In genomic region chr3:12756185-12756584, GRCh38 we compare ENCODE assay signal across 34 cellular contexts. TPM values are rescaled to one million over a fixed set of nuclear protein-coding genes. Genes with fewer than 3 reads are reported as not detected.
"Had no signal": no experiment of that assay in that cellular context is flagged by ENCODE, and none has a peak within 500 bp of the region (broad histone marks: within the 10 kb centered on the region; RNA-seq: fewer than 3 reads in every experiment).

No MANE protein-coding gene starts in this region.

- H3K27ac Mint-ChIP-seq: activated B cell treated with CpG ODN at 0.5 μM for 24 hours; activated CD4-positive, alpha-beta memory T cell treated with anti-CD3 and anti-CD28 coated beads for 36 hours; activated naive CD4-positive, alpha-beta T cell treated with anti-CD3 and anti-CD28 coated beads for 36 hours; activated naive CD4-positive, alpha-beta T cell treated with anti-CD3 and anti-CD28 coated beads, Interleukin-2, amount 50 U/mL, for 72 hours; IgD-negative memory B cell had no signal

- H3K9me3 ChIP-seq: adrenal gland, body of pancreas, breast epithelium, SJCRH30 had no signal

- H3K4me3 ChIP-seq: adrenal gland, body of pancreas, breast epithelium, SJCRH30, SK-N-MC had no signal

- ATAC-seq: activated naive CD4-positive, alpha-beta T cell treated with anti-CD3 and anti-CD28 coated beads, Interleukin-2, amount 50 U/mL, for 72 hours; activated T-cell treated with anti-CD3 and anti-CD28 coated beads, Interleukin-2, amount 50 U/mL, for 4 hours; body of pancreas had no signal

- FAIRE-seq: astrocyte had no signal

- H3K9me3 Mint-ChIP-seq: activated B cell treated with CpG ODN at 0.5 μM for 24 hours; activated CD4-positive, alpha-beta memory T cell treated with anti-CD3 and anti-CD28 coated beads for 36 hours; activated naive CD4-positive, alpha-beta T cell treated with anti-CD3 and anti-CD28 coated beads for 36 hours; activated naive CD4-positive, alpha-beta T cell treated with anti-CD3 and anti-CD28 coated beads, Interleukin-2, amount 50 U/mL, for 72 hours; activated T-cell treated with anti-CD3 and anti-CD28 coated beads, Interleukin-2, amount 50 U/mL, for 4 hours; activated T-helper 1 cell treated with anti-CD3 and anti-CD28 coated beads, Interleukin-12 subunit alpha, Interleukin-12 subunit beta, Interleukin-2, Interleukin-4 antibody, amounts not matched to agents 30 ng/mL and 10 ng/mL and 1 ng/mL, durations not matched to agents 14 hours and 24 hours and 36 hours; IgD-negative memory B cell had no signal

- H3K4me2 ChIP-seq: KMS-11 had no signal

- H3K27me3 ChIP-seq: adrenal gland, body of pancreas, breast epithelium, SJCRH30 had no signal

- DNase-seq: activated B cell treated with CpG ODN at 0.5 μM for 24 hours; activated CD4-positive, alpha-beta memory T cell treated with anti-CD3 and anti-CD28 coated beads for 36 hours; activated CD4-positive, alpha-beta T cell treated with anti-CD3 and anti-CD28 coated beads for 4 hours; activated CD4-positive, alpha-beta T cell treated with anti-CD3 and anti-CD28 coated beads, Interleukin-2, amount 50 U/mL, for 1 hour; activated CD4-positive, CD25-positive, alpha-beta regulatory T cell treated with anti-CD3 and anti-CD28 coated beads, Interleukin-2, amount 50 U/mL, for 72 hours; activated CD8-positive, alpha-beta memory T cell treated with anti-CD3 and anti-CD28 coated beads, Interleukin-2, amount 50 U/mL, for 4 hours; activated gamma-delta T cell treated with Interleukin-2 at 50 U/mL for 16 hours; activated naive CD4-positive, alpha-beta T cell treated with anti-CD3 and anti-CD28 coated beads for 36 hours; activated T-cell treated with anti-CD3 and anti-CD28 coated beads for 4 hours; activated T-cell treated with anti-CD3 and anti-CD28 coated beads, Interleukin-2, amount 50 U/mL, for 4 hours; adrenal gland; body of pancreas; NCI-H1092 treated with DMSO at 0.1 percent for 48 hours; NCI-H1417; NCI-H146; NCI-H187; NCI-H2081 treated with DMSO at 0.1 percent for 48 hours; NCI-H345; NCI-H526; NCI-H748 treated with DMSO at 0.1 percent for 48 hours; SHP77; SJCRH30 had no signal

- H3K36me3 Mint-ChIP-seq: activated CD4-positive, alpha-beta memory T cell treated with anti-CD3 and anti-CD28 coated beads for 36 hours; activated naive CD4-positive, alpha-beta T cell treated with anti-CD3 and anti-CD28 coated beads, Interleukin-2, amount 50 U/mL, for 72 hours; IgD-negative memory B cell had no signal

- H3K4me1 ChIP-seq: adrenal gland, body of pancreas, breast epithelium had no signal

- H3K36me3 ChIP-seq: adrenal gland, breast epithelium, SJCRH30 had no signal

- H3K27ac ChIP-seq: adrenal gland, body of pancreas, breast epithelium, KMS-11, SJCRH30, SK-N-MC, VCaP had no signal

- H3K4me3 Mint-ChIP-seq: activated B cell treated with CpG ODN at 0.5 μM for 24 hours; activated CD4-positive, alpha-beta memory T cell treated with anti-CD3 and anti-CD28 coated beads for 36 hours; activated naive CD4-positive, alpha-beta T cell treated with anti-CD3 and anti-CD28 coated beads for 36 hours; activated T-cell treated with anti-CD3 and anti-CD28 coated beads, Interleukin-2, amount 50 U/mL, for 4 hours; activated T-helper 1 cell treated with anti-CD3 and anti-CD28 coated beads, Interleukin-12 subunit alpha, Interleukin-12 subunit beta, Interleukin-2, Interleukin-4 antibody, amounts not matched to agents 30 ng/mL and 10 ng/mL and 1 ng/mL, durations not matched to agents 14 hours and 24 hours and 36 hours; IgD-negative memory B cell had no signal

- H3K9ac ChIP-seq: KMS-11 had no signal

RNA-seq across cellular contexts. Expression of gene TMEM40, which starts 2.9 kb away (rescaled TPM):
- total RNA-seq: activated B cell treated with CpG ODN at 0.5 μM for 24 hours; activated CD4-positive, alpha-beta memory T cell treated with anti-CD3 and anti-CD28 coated beads for 36 hours; activated naive CD4-positive, alpha-beta T cell treated with anti-CD3 and anti-CD28 coated beads for 36 hours; activated naive CD4-positive, alpha-beta T cell treated with anti-CD3 and anti-CD28 coated beads, Interleukin-2, amount 50 U/mL, for 72 hours; activated T-cell treated with anti-CD3 and anti-CD28 coated beads, Interleukin-2, amount 50 U/mL, for 4 hours; activated T-helper 1 cell treated with anti-CD3 and anti-CD28 coated beads, Interleukin-12 subunit alpha, Interleukin-12 subunit beta, Interleukin-2, Interleukin-4 antibody, amounts not matched to agents 30 ng/mL and 10 ng/mL and 1 ng/mL, durations not matched to agents 14 hours and 24 hours and 36 hours; body of pancreas; LHCN-M2; OCI-LY7; T-helper 1 cell treated with Interleukin-12 subunit alpha and Interleukin-12 subunit beta and Interleukin-4 antibody, amounts not matched to agents 30 ng/mL and 1 ng/mL, for 36 hours; T-helper 2 cell treated with Interferon-gamma antibody and Interleukin-4, amounts not matched to agents 100 ng/mL and 5 ng/mL, for 36 hours had no signal
